ENCODE assay signal across 9 cellular contexts in the genomic region with DNA sequence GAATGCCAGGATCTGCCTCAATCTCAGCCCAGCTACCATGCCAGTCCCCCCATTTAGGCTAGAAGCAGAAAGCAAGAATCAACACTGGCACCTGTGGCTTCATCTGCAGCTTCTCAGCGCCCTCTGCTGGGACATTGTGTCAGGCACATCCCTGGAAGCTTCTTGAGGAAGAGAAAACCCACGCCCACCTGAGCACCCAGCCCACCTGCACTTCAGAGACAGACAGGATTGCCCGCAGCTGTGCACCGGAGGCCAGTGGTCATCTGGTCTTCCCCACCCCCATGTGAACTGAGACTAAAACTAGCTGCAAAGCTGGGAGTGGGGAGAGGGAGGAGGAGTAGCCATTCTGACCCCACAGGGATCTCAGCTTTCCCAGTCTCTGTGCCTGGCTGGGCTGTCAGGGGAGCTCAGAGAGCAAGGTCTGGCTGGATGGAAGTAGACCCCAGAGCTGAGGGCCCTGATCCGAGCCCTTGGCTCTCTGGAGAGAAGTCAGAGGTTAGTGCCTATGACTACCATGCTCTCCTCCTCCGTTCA.
DNase-seq lines count a peak whose midpoint lies in the region; ATAC-seq and TF ChIP-seq lines count a peak whose summit lies in the region.
"Had no signal": no experiment of that assay in that cellular context is flagged by ENCODE, and none has a peak within 500 bp of the region (broad histone marks: within the 10 kb centered on the region; RNA-seq: fewer than 3 reads in every experiment).

No MANE protein-coding gene starts in this region.

- H3K4me1 Mint-ChIP-seq in CD8-positive, alpha-beta T cell (ENCODE audit: low read depth): peaks cover 8% of the 10 kb centered on the region
- H3K4me1 Mint-ChIP-seq in osteocyte (ENCODE audit: unreplicated experiment): peaks cover under 1% of the 10 kb centered on the region

- H3K27me3 ChIP-seq in CD8-positive, alpha-beta T cell (ENCODE audit: insufficient read depth, low read length): no peaks in the 10 kb centered on the region

- no peak overlapping the region for H3K27ac ChIP-seq in CD8-positive, alpha-beta T cell (ENCODE audit: low read depth, low read length)

- H3K4me3 Mint-ChIP-seq in CD8-positive, alpha-beta T cell: no peak overlapping the region
- no peak overlapping the region for H3K4me3 Mint-ChIP-seq in osteocyte (ENCODE audit: unreplicated experiment)
- H3K4me3 Mint-ChIP-seq: IgD-negative memory B cell had no signal

- H3K9me3 Mint-ChIP-seq in CD8-positive, alpha-beta T cell: no peaks in the 10 kb centered on the region
- no peaks in the 10 kb centered on the region for H3K9me3 Mint-ChIP-seq in osteocyte (ENCODE audit: unreplicated experiment)
- H3K9me3 Mint-ChIP-seq: IgD-negative memory B cell had no signal

- POLR2A ChIA-PET in CD8-positive, alpha-beta T cell (lab: Charles Lee): no interaction called here

- no peaks in the 10 kb centered on the region for H3K9me3 ChIP-seq in CD8-positive, alpha-beta T cell (ENCODE audit: low read length)

- TF ChIP-seq CTCF in CD8-positive, alpha-beta T cell (IDR thresholded peaks at IDR 0.05): no peak
- peak; percentile 67 for TF ChIP-seq CTCF in osteocyte (IDR thresholded peaks at IDR 0.05)

- intact Hi-C loops in CD8-positive, alpha-beta T cell (cut with DNase I, micrococcal nuclease): no loop called here

- H3K4me3 ChIP-seq in CD8-positive, alpha-beta T cell (ENCODE audit: low read depth, low read length): no peak overlapping the region

- H3K27ac Mint-ChIP-seq in CD8-positive, alpha-beta T cell: no peak overlapping the region
- no peak overlapping the region for H3K27ac Mint-ChIP-seq in osteocyte (ENCODE audit: unreplicated experiment)

- no peaks in the 10 kb centered on the region for H3K36me3 Mint-ChIP-seq in CD8-positive, alpha-beta T cell
- H3K36me3 Mint-ChIP-seq in osteocyte (ENCODE audit: unreplicated experiment): peaks cover 46% of the 10 kb centered on the region
- H3K36me3 Mint-ChIP-seq: IgD-negative memory B cell had no signal

- peak in 6 of 7 experiments; percentile 6 to 56 (median 46) for DNase-seq in CD8-positive, alpha-beta T cell
- DNase-seq in NCI-H226 (peak; percentile 36), activated T-cell treated with anti-CD3 and anti-CD28 coated beads for 24 hours (ENCODE audit: low read depth) (peak; percentile 39), fibroblast of peridontal ligament (ENCODE audit: extremely low read depth) (peak; percentile 50), osteocyte (ENCODE audit: extremely low spot score, unreplicated experiment) (no peak), NCI-H128 (lab: John Stamatoyannopoulos, UW; ENCODE audit: unreplicated experiment) (no peak)

- H3K4me1 ChIP-seq in CD8-positive, alpha-beta T cell (ENCODE audit: insufficient read depth, low read length): no peaks in the 10 kb centered on the region

- ATAC-seq in CD8-positive, alpha-beta T cell: peak; percentile 29
- ATAC-seq in GM21390 (IDR thresholded peaks at IDR 0.05; ENCODE audit: unreplicated experiment): peak; percentile 59
- no peak for ATAC-seq in HG03039 (IDR thresholded peaks at IDR 0.05; ENCODE audit: unreplicated experiment)

- CTCF ChIA-PET in CD8-positive, alpha-beta T cell (lab: Charles Lee): interaction anchor here (1.4 to 4.3 kb wide), 2 partner anchors 23 to 29 kb away, joined by 6 to 20 read pairs; no protein-coding TSS in a partner anchor

- no peaks in the 10 kb centered on the region for H3K36me3 ChIP-seq in CD8-positive, alpha-beta T cell (ENCODE audit: insufficient read depth, low read length)

- peaks cover 24% of the 10 kb centered on the region for H3K27me3 Mint-ChIP-seq in CD8-positive, alpha-beta T cell (ENCODE audit: low read depth)
- no peaks in the 10 kb centered on the region for H3K27me3 Mint-ChIP-seq in osteocyte (ENCODE audit: unreplicated experiment)

Comparison
In these comparisons a context has a peak if more than half of its experiments do, and no peak if none do; other contexts are left out.
1. DNase-seq: peak in CD8-positive, alpha-beta T cell (6 of 7), NCI-H226 (single experiment), activated T-cell treated with anti-CD3 and anti-CD28 coated beads for 24 hours (single experiment) and fibroblast of peridontal ligament (single experiment); none in osteocyte (single experiment) and NCI-H128 (single experiment).